ENCODE assay signal across 8 cellular contexts in genomic region chr9:35258665-35259474, GRCh38.
A peak's percentile ranks its signal among the peaks of the same experiment; 100 is the strongest.
DNase-seq lines count a peak whose midpoint lies in the region; ATAC-seq and TF ChIP-seq lines count a peak whose summit lies in the region.

No MANE protein-coding gene starts in this region.

- DNase-seq in NCI-H187 (lab: John Stamatoyannopoulos, UW) (peak; percentile 4 to 30), NCI-H187 treated with DMSO at 0.1 percent for 48 hours (lab: John Stamatoyannopoulos, UW) (no peak), NCI-H1930 (lab: John Stamatoyannopoulos, UW) (peak; percentile 16 to 20), UCSD-AML1 (lab: John Stamatoyannopoulos, UW; ENCODE audit: unreplicated experiment) (peak; percentile 54), chondrocyte (ENCODE audit: low spot score) (no peak), kidney glomerular epithelial cell (lab: John Stamatoyannopoulos, UW) (peak; percentile 64)
- peak; percentile 30 for DNase-seq in stimulated activated CD4-positive, alpha-beta T cell treated with anti-CD3 and anti-CD28 coated beads, Interleukin-1b, Interleukin-23, amount 100 ng/mL, for 48 hours

- no peak overlapping the region for H3K27ac Mint-ChIP-seq in chondrocyte (ENCODE audit: unreplicated experiment)

- peaks cover 3% of the 10 kb centered on the region for H3K36me3 Mint-ChIP-seq in chondrocyte (ENCODE audit: low read depth)

- no peak overlapping the region for H3K4me3 Mint-ChIP-seq in chondrocyte (ENCODE audit: unreplicated experiment)

- no peaks in the 10 kb centered on the region for H3K9me3 Mint-ChIP-seq in chondrocyte (ENCODE audit: low read depth)

- H3K4me1 Mint-ChIP-seq in chondrocyte (ENCODE audit: low read depth): peaks cover 18% of the 10 kb centered on the region

- no peaks in the 10 kb centered on the region for H3K27me3 Mint-ChIP-seq in chondrocyte (ENCODE audit: low read depth)

- no peak for ATAC-seq in GM21737 (IDR thresholded peaks at IDR 0.05; ENCODE audit: unreplicated experiment)

- peak; percentile 87 for TF ChIP-seq CTCF in chondrocyte (IDR thresholded peaks at IDR 0.05)

Comparison
In these comparisons a context has a peak if more than half of its experiments do, and no peak if none do; other contexts are left out.
1. DNase-seq: peak in NCI-H187 (2 of 2), NCI-H1930 (2 of 2), UCSD-AML1 (single experiment), kidney glomerular epithelial cell (single experiment) and stimulated activated CD4-positive, alpha-beta T cell treated with anti-CD3 and anti-CD28 coated beads, Interleukin-1b, Interleukin-23, amount 100 ng/mL, for 48 hours (single experiment); none in NCI-H187 treated with DMSO at 0.1 percent for 48 hours (single experiment) and chondrocyte (single experiment).